In the genomic region with DNA sequence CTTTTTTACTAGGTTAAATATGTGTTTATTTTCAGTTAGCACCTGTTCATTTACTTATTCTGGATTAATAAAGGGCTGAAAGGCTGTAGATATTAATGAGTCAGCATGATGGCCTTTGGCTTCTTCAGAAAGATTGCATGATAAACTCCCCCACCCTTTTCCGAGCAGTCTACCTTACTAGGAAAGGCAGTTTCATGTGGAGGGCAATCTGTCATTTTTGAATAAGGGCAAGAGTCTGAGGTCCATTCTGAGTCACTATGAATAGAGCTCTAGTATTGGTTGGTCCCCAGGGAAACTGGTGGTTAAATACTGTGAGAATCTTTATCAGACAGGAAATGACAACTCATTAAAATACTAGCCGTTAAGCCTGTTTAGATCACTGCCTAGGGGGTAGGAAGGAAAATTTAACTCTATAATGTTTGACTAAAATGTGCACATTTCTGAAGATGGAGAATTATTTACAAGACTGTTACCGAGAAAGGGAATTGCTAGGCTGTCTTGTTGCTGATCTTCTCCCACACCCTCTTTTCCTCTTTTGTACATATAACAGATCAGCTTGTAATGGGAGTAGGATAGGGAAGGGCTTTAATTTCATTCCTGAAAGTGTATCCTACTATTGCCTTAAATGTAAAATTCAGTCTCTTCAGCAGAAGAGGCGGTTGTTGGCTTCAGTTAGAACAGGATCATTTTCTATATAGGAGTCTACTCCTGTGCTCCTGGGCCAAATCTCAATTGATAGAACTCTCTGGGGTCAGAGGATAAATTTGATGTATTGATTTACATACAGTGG, we compare ENCODE assay signal across 8 cellular contexts.
A peak's percentile ranks its signal among the peaks of the same experiment; 100 is the strongest.
DNase-seq lines count a peak whose midpoint lies in the region; FAIRE-seq and TF ChIP-seq lines count a peak whose summit lies in the region.

No MANE protein-coding gene starts in this region.

- H3K36me3 ChIP-seq in Karpas-422 (ENCODE audit: insufficient read depth, low read length) (no peaks in the 10 kb centered on the region), muscle layer of duodenum (ENCODE audit: control insufficient read depth in 1 of 2, insufficient read depth in 2 of 2, low read length in 2 of 2) (peaks cover 0 to 15% of the 10 kb centered on the region in 2 donors)

- H3K4me1 ChIP-seq in Karpas-422 (ENCODE audit: low read length) (peaks cover 84% of the 10 kb centered on the region), muscle layer of duodenum (ENCODE audit: control insufficient read depth in 1 of 2, insufficient read depth in 2 of 2, low read length in 2 of 2) (peaks cover 0 to 30% of the 10 kb centered on the region in 2 donors)

- H3K9me3 Mint-ChIP-seq in dendritic cell treated with granulocyte-macrophage colony-stimulating factor and Interleukin-4, amounts not matched to agents 40 ng/mL and 50 ng/mL, for 4 days = no peaks in the 10 kb centered on the region

- H3K9ac ChIP-seq in Karpas-422 (ENCODE audit: low read length) = peak overlapping the region; percentile 42

- TF ChIP-seq POLR2A in H54 (IDR thresholded peaks at IDR 0.05; ENCODE audit: low read depth, low read length) = no peak
- peak; percentile 53; the same call in 1 of the 2 replicates for TF ChIP-seq POLR2A in Raji (IDR thresholded peaks at IDR 0.05; ENCODE audit: insufficient read depth, low read depth, low read length)

- intact Hi-C loops in dendritic cell treated with granulocyte-macrophage colony-stimulating factor and Interleukin-4, amounts not matched to agents 40 ng/mL and 50 ng/mL, for 4 days (cut with micrococcal nuclease) = loop anchor here (1.0 kb wide), 1 partner anchor 8 kb away; no protein-coding TSS in a partner anchor

- H3K27ac ChIP-seq in Karpas-422 (ENCODE audit: low read length) (peak overlapping the region; percentile 81), muscle layer of duodenum (ENCODE audit: low read length) (peak overlapping the region; percentile 98)

- peaks cover 27% of the 10 kb centered on the region for H3K36me3 Mint-ChIP-seq in dendritic cell treated with granulocyte-macrophage colony-stimulating factor and Interleukin-4, amounts not matched to agents 40 ng/mL and 50 ng/mL, for 4 days (ENCODE audit: low read depth)

- peak overlapping the region; percentile 71 for H3K4me2 ChIP-seq in Karpas-422 (ENCODE audit: low read depth, low read length, poor library complexity, severe bottlenecking)

- H3K79me2 ChIP-seq in Karpas-422 (ENCODE audit: low read length) = no peaks in the 10 kb centered on the region

- peak; percentile 70 for DNase-seq in activated effector memory CD4-positive, alpha-beta T cell treated with anti-CD3 and anti-CD28 coated beads, Interleukin-2, amount 50 U/mL, for 16 hours
- no peak for DNase-seq in activated effector memory CD4-positive, alpha-beta T cell treated with Interleukin-2 at 50 U/mL for 16 hours
- no peak for DNase-seq in H54 (ENCODE audit: insufficient read length, low spot score)
- DNase-seq in Karpas-422 = peak; percentile 94
- DNase-seq in SK-N-DZ (ENCODE audit: low spot score) = no peak

- peak overlapping the region; percentile 81 for H3K27ac Mint-ChIP-seq in dendritic cell treated with granulocyte-macrophage colony-stimulating factor and Interleukin-4, amounts not matched to agents 40 ng/mL and 50 ng/mL, for 4 days

- H3K4me3 ChIP-seq in Karpas-422 (ENCODE audit: low read length) (peak overlapping the region; percentile 55), muscle layer of duodenum (ENCODE audit: low read depth in 1 of 2, low read length in 2 of 2) (peak overlapping the region; percentile 37 to 40)

- H3K27me3 ChIP-seq in Karpas-422 (ENCODE audit: low read length) (no peaks in the 10 kb centered on the region), muscle layer of duodenum (ENCODE audit: low read depth, low read length) (no peaks in the 10 kb centered on the region)

- H4K20me1 ChIP-seq in Karpas-422 (ENCODE audit: insufficient read depth, low read depth, low read length) = no peaks in the 10 kb centered on the region

- H3K9me3 ChIP-seq in Karpas-422 (ENCODE audit: low read length) (no peaks in the 10 kb centered on the region), muscle layer of duodenum (ENCODE audit: control insufficient read depth in 1 of 2, low read length in 2 of 2) (no peaks in the 10 kb centered on the region)

- H3K4me3 Mint-ChIP-seq in dendritic cell treated with granulocyte-macrophage colony-stimulating factor and Interleukin-4, amounts not matched to agents 40 ng/mL and 50 ng/mL, for 4 days = peak overlapping the region; percentile 52

- no peak overlapping the region for H2AFZ ChIP-seq in Karpas-422 (ENCODE audit: low read length)

- no peaks in the 10 kb centered on the region for H3K9me2 ChIP-seq in Karpas-422 (replicated peaks; ENCODE audit: insufficient read depth, low read length)

- FAIRE-seq in H54 (lab: Jason Lieb, UNC) = peak; percentile 95

- H3K4me1 Mint-ChIP-seq in dendritic cell treated with granulocyte-macrophage colony-stimulating factor and Interleukin-4, amounts not matched to agents 40 ng/mL and 50 ng/mL, for 4 days (ENCODE audit: low read depth) = peaks cover 47% of the 10 kb centered on the region

- no peaks in the 10 kb centered on the region for H3K27me3 Mint-ChIP-seq in dendritic cell treated with granulocyte-macrophage colony-stimulating factor and Interleukin-4, amounts not matched to agents 40 ng/mL and 50 ng/mL, for 4 days

Comparison
In these comparisons a context has a peak if more than half of its experiments do, and no peak if none do; other contexts are left out.
1. DNase-seq: peak in activated effector memory CD4-positive, alpha-beta T cell treated with anti-CD3 and anti-CD28 coated beads, Interleukin-2, amount 50 U/mL, for 16 hours (single experiment) and Karpas-422 (single experiment); none in activated effector memory CD4-positive, alpha-beta T cell treated with Interleukin-2 at 50 U/mL for 16 hours (single experiment), H54 (single experiment) and SK-N-DZ (single experiment).